Comparison of ENCODE assay signal across 6 cellular contexts in the genomic region with DNA sequence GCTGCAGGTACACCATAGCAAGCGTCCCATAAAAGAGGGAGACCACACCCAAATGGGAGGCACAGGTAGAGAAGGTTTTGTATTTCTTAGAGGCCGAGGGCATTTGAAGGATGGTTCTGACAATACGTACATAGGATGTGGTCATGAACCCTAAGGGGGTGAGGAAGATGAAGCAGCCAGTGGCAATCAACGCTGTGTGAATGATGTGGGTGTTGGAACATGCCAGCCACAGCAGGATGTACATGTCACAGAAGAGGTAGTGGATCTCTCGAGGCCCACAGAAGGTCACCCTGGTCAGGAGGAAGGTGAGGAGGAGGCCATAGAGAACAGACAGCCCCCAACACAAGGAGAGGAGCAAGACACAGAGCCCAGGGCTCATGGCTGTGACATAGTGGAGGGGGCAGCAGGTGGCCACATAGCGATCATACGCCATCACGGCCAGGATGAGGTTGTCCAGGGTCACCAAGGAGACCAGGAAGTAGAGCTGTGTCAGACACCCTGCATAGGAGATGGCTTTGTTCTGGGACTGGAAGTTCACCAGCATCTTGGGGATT. TPM values are rescaled to one million over a fixed set of nuclear protein-coding genes. Genes with fewer than 3 reads are reported as not detected.
"Had no signal": no experiment of that assay in that cellular context is flagged by ENCODE, and none has a peak within 500 bp of the region (broad histone marks: within the 10 kb centered on the region; RNA-seq: fewer than 3 reads in every experiment).

No MANE protein-coding gene starts in this region.

RNA-seq across cellular contexts. Expression of a gene that starts 0.5 kb away (rescaled TPM):
- total RNA-seq: M059J, PC-3, Peyer's patch, Right ventricle myocardium superior, SJSA1 had no signal
- polyA plus RNA-seq: SK-N-SH had no signal

RNA-seq across cellular contexts. Expression of a gene that starts 41.3 kb away (rescaled TPM):
- total RNA-seq: M059J, PC-3, Peyer's patch, Right ventricle myocardium superior, SJSA1 had no signal
- polyA plus RNA-seq: SK-N-SH had no signal
